In genomic region chr7:35761882-35762720, GRCh38 we compare ENCODE assay signal across 1 cellular context.
TF ChIP-seq lines count a peak whose summit lies in the region.

No MANE protein-coding gene starts in this region.

TF ChIP-seq in PFSK-1, 5 proteins besides CTCF, POLR2A, EP300 and RAD21 (continued from another document):
- TF ChIP-seq REST (IDR thresholded peaks at IDR 0.05; ENCODE audit: insufficient read depth in 1 of 2, low read depth in 2 of 2, low read length in 2 of 2) (no peak), POLR2AphosphoS5 (IDR thresholded peaks at IDR 0.05; ENCODE audit: low read depth, low read length) (no peak), FOXP2 (optimal IDR thresholded peaks at IDR 0.05; ENCODE audit: borderline replicate concordance, extremely low read depth, extremely low read length, insufficient read depth) (no peak)
